ENCODE assay signal across 11 cellular contexts in genomic region chr6:19303381-19303780, GRCh38.
DNase-seq lines count a peak whose midpoint lies in the region; ATAC-seq and TF ChIP-seq lines count a peak whose summit lies in the region.
"Had no signal": no experiment of that assay in that cellular context is flagged by ENCODE, and none has a peak within 500 bp of the region (broad histone marks: within the 10 kb centered on the region; RNA-seq: fewer than 3 reads in every experiment).

No MANE protein-coding gene starts in this region.

- TF ChIP-seq CTCF in ascending aorta (IDR thresholded peaks at IDR 0.05) (no peak), mucosa of descending colon (IDR thresholded peaks at IDR 0.05) (no peak), upper lobe of left lung (IDR thresholded peaks at IDR 0.05) (no peak)

- H3K36me3 Mint-ChIP-seq in activated T-cell treated with anti-CD3 and anti-CD28 coated beads, Interleukin-2, amount 50 U/mL, for 4 hours (ENCODE audit: insufficient read depth): no peaks in the 10 kb centered on the region
- H3K36me3 Mint-ChIP-seq: IgD-negative memory B cell, natural killer cell had no signal

- H3K4me3 Mint-ChIP-seq in activated T-cell treated with anti-CD3 and anti-CD28 coated beads, Interleukin-2, amount 50 U/mL, for 4 hours: no peak overlapping the region
- H3K4me3 Mint-ChIP-seq: activated CD8-positive, alpha-beta T cell treated with anti-CD3 and anti-CD28 coated beads for 36 hours; natural killer cell had no signal

- peaks cover 0 to 5% of the 10 kb centered on the region in 2 donors for H3K4me1 ChIP-seq in ascending aorta
- no peaks in the 10 kb centered on the region for H3K4me1 ChIP-seq in mucosa of descending colon (ENCODE audit: low read depth)
- no peaks in the 10 kb centered on the region for H3K4me1 ChIP-seq in upper lobe of left lung

- H3K36me3 ChIP-seq in ascending aorta: no peaks in the 10 kb centered on the region
- no peaks in the 10 kb centered on the region for H3K36me3 ChIP-seq in mucosa of descending colon (ENCODE audit: low read depth)
- H3K36me3 ChIP-seq in upper lobe of left lung: no peaks in the 10 kb centered on the region

- DNase-seq in NCI-H1930 (lab: John Stamatoyannopoulos, UW) (peak; percentile 26 to 56), ascending aorta (ENCODE audit: low spot score in 2 of 2) (no peak), mucosa of descending colon (peak in 1 of 3 donors; percentile 9), upper lobe of left lung (peak in 1 of 2 donors; percentile 28), cortex of kidney (lab: John Stamatoyannopoulos, UW) (no peak)
- no peak for DNase-seq in activated CD4-positive, alpha-beta T cell treated with anti-CD3 and anti-CD28 coated beads for 1 hour
- DNase-seq in activated T-cell treated with anti-CD3 and anti-CD28 coated beads, Interleukin-2, amount 50 U/mL, for 4 hours: no peak
- DNase-seq: activated CD8-positive, alpha-beta T cell treated with anti-CD3 and anti-CD28 coated beads for 36 hours; natural killer cell had no signal

- peak; percentile 35 for ATAC-seq in mucosa of descending colon
- peak; percentile 46 to 70 for ATAC-seq in upper lobe of left lung (ENCODE audit: low FRiP score in 2 of 2)
- no peak for ATAC-seq in activated T-cell treated with anti-CD3 and anti-CD28 coated beads, Interleukin-2, amount 50 U/mL, for 4 hours
- ATAC-seq: activated CD8-positive, alpha-beta T cell treated with anti-CD3 and anti-CD28 coated beads for 36 hours; natural killer cell; Right ventricle myocardium inferior had no signal

- WGBS in upper lobe of left lung, 2 donors: 32 to 47% methylated on average over 5 of the region's 5 CpGs

- no peaks in the 10 kb centered on the region for H3K9me3 ChIP-seq in ascending aorta
- H3K9me3 ChIP-seq in mucosa of descending colon: no peaks in the 10 kb centered on the region
- H3K9me3 ChIP-seq in upper lobe of left lung: no peaks in the 10 kb centered on the region

- intact Hi-C loops in ascending aorta (cut with DNase I) (no loop called here), mucosa of descending colon (cut with DNase I, micrococcal nuclease) (no loop called here)

- H3K4me3 ChIP-seq in ascending aorta: peak overlapping the region; percentile 22 to 26
- no peak overlapping the region for H3K4me3 ChIP-seq in mucosa of descending colon
- peak overlapping the region in 1 of 4 donors; percentile 11 for H3K4me3 ChIP-seq in upper lobe of left lung

- no peak for TF ChIP-seq EP300 in upper lobe of left lung (IDR thresholded peaks at IDR 0.05)

- H3K27me3 Mint-ChIP-seq in activated T-cell treated with anti-CD3 and anti-CD28 coated beads, Interleukin-2, amount 50 U/mL, for 4 hours (ENCODE audit: low read depth): no peaks in the 10 kb centered on the region
- H3K27me3 Mint-ChIP-seq: activated CD8-positive, alpha-beta T cell treated with anti-CD3 and anti-CD28 coated beads for 36 hours; IgD-negative memory B cell had no signal

- TF ChIP-seq POLR2A in upper lobe of left lung (IDR thresholded peaks at IDR 0.05): no peak

- no peaks in the 10 kb centered on the region for H3K4me1 Mint-ChIP-seq in activated T-cell treated with anti-CD3 and anti-CD28 coated beads, Interleukin-2, amount 50 U/mL, for 4 hours (ENCODE audit: low read depth)
- H3K4me1 Mint-ChIP-seq: IgD-negative memory B cell, natural killer cell had no signal

- no peaks in the 10 kb centered on the region for H3K27me3 ChIP-seq in ascending aorta
- no peaks in the 10 kb centered on the region for H3K27me3 ChIP-seq in upper lobe of left lung

- H3K27ac ChIP-seq in ascending aorta (peak overlapping the region; percentile 78 to 82), upper lobe of left lung (peak overlapping the region; percentile 11 to 58 (median 34))

- H3K9me3 Mint-ChIP-seq in activated T-cell treated with anti-CD3 and anti-CD28 coated beads, Interleukin-2, amount 50 U/mL, for 4 hours: no peaks in the 10 kb centered on the region

Comparison
In these comparisons a context has a peak if more than half of its experiments do, and no peak if none do; other contexts are left out.
1. DNase-seq: peak in NCI-H1930 (2 of 2); none in ascending aorta (0 of 2), activated CD4-positive, alpha-beta T cell treated with anti-CD3 and anti-CD28 coated beads for 1 hour (single experiment), activated T-cell treated with anti-CD3 and anti-CD28 coated beads, Interleukin-2, amount 50 U/mL, for 4 hours (single experiment) and cortex of kidney (single experiment).
2. ATAC-seq: peak in mucosa of descending colon (single experiment) and upper lobe of left lung (2 of 2); none in activated T-cell treated with anti-CD3 and anti-CD28 coated beads, Interleukin-2, amount 50 U/mL, for 4 hours (0 of 2).